ENCODE assay signal across 1 cellular context in genomic region chr11:77789061-77789730, GRCh38.
A peak's percentile ranks its signal among the peaks of the same experiment; 100 is the strongest.
TF ChIP-seq lines count a peak whose summit lies in the region.

No MANE protein-coding gene starts in this region.

TF ChIP-seq in K562, 482 proteins besides CTCF, POLR2A, EP300 and RAD21:
- TF ChIP-seq ZNF316 (IDR thresholded peaks at IDR 0.05), result 0 out of 2 replicates have a peak, but pooled peaks have one; percentile 6
- TF ChIP-seq TCF3 (CRISPR knock-in tag; IDR thresholded peaks at IDR 0.05), result no peak
- TF ChIP-seq HBP1 (CRISPR knock-in tag; IDR thresholded peaks at IDR 0.05), result no peak
